ENCODE assay signal across 8 cellular contexts in the genomic region with DNA sequence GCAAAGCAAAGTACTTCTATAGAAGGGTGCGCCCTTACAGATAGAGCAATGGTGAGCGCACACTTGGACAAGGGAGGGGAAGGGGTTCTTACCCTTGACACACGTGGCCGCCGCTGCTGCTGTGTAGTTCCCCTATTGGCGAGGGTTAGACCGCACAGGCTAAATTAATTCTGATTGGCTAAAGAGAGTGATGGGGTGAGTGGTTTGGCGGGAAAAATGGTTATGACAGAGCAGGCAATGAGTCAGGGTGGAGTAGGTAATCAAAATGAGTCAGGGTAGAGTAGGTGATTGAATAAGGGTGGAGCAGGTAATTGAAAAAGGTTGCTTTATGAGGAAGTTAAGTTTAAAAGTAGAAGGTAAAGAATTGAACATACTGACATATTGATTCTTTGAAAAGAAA.
A peak's percentile ranks its signal among the peaks of the same experiment; 100 is the strongest.
DNase-seq lines count a peak whose midpoint lies in the region; ATAC-seq and TF ChIP-seq lines count a peak whose summit lies in the region.
"Not testable (repeated sequence)": the region's sequence is repeated elsewhere in the genome, so short reads cannot be mapped to it uniquely, and the experiment has no call there.

No MANE protein-coding gene starts in this region.

- POLR2A ChIA-PET in HEK293 (lab: Yijun Ruan, JAX); WTC11 (lab: Charles Lee); activated naive CD8-positive, alpha-beta T cell treated with anti-CD3 and anti-CD28 coated beads, Interleukin-2, amount 10 ng/mL, durations not matched to agents 7 days and 5 days (lab: Charles Lee): not testable (repeated sequence)

- H3K9me3 Mint-ChIP-seq in WTC11; activated T-cell treated with anti-CD3 and anti-CD28 coated beads, Interleukin-2, amount 50 U/mL, for 72 hours; activated naive CD8-positive, alpha-beta T cell treated with anti-CD3 and anti-CD28 coated beads, Interleukin-2, amount 10 ng/mL, durations not matched to agents 7 days and 5 days; naive B cell: not testable (repeated sequence)

- not testable (repeated sequence) for H3K4me3 ChIP-seq in HEK293 (ENCODE audit: low read depth, low read length)

- H3K36me3 ChIP-seq in HEK293 (ENCODE audit: control insufficient read depth in 2 of 2, insufficient read depth in 1 of 2, low read length in 2 of 2) = not testable (repeated sequence)

- H3K27ac ChIP-seq in C4-2B = peak overlapping the region; percentile 45
- not testable (repeated sequence) for H3K27ac ChIP-seq in HEK293 (ENCODE audit: extremely low read depth, low read depth, low read length)

- not testable (repeated sequence) for H3K36me3 Mint-ChIP-seq in WTC11; activated naive CD8-positive, alpha-beta T cell treated with anti-CD3 and anti-CD28 coated beads, Interleukin-2, amount 10 ng/mL, durations not matched to agents 7 days and 5 days; naive B cell
- H3K36me3 Mint-ChIP-seq in activated T-cell treated with anti-CD3 and anti-CD28 coated beads, Interleukin-2, amount 50 U/mL, for 72 hours (ENCODE audit: insufficient read depth in 2 of 2) = peaks cover 6 to 15% of the 10 kb centered on the region in 2 donors

- H3K4me3 Mint-ChIP-seq in WTC11; activated naive CD8-positive, alpha-beta T cell treated with anti-CD3 and anti-CD28 coated beads, Interleukin-2, amount 10 ng/mL, durations not matched to agents 7 days and 5 days: not testable (repeated sequence)
- peak overlapping the region in 1 of 2 donors; percentile 21 for H3K4me3 Mint-ChIP-seq in activated T-cell treated with anti-CD3 and anti-CD28 coated beads, Interleukin-2, amount 50 U/mL, for 72 hours
- H3K4me3 Mint-ChIP-seq in naive B cell = peak overlapping the region in 5 of 8 donors; percentile 2 to 32 (median 12)

- H3K27ac Mint-ChIP-seq in WTC11 (peak overlapping the region; percentile 55; the same call in 1 of the 2 replicates), naive B cell (peak overlapping the region in 5 of 6 donors; percentile 2 to 93 (median 78))
- peak overlapping the region; percentile 33 for H3K27ac Mint-ChIP-seq in activated T-cell treated with anti-CD3 and anti-CD28 coated beads, Interleukin-2, amount 50 U/mL, for 72 hours
- peak overlapping the region; percentile 28 for H3K27ac Mint-ChIP-seq in activated naive CD8-positive, alpha-beta T cell treated with anti-CD3 and anti-CD28 coated beads, Interleukin-2, amount 10 ng/mL, durations not matched to agents 7 days and 5 days

- not testable (repeated sequence) for DNase-seq in WTC11 (ENCODE audit: low spot score); activated naive CD8-positive, alpha-beta T cell treated with anti-CD3 and anti-CD28 coated beads, Interleukin-2, amount 10 ng/mL, durations not matched to agents 7 days and 5 days; naive B cell
- DNase-seq in activated T-cell treated with anti-CD3 and anti-CD28 coated beads, Interleukin-2, amount 50 U/mL, for 72 hours = peak; percentile 10 to 30
- DNase-seq in stimulated activated naive CD4-positive, alpha-beta T cell treated with Interleukin-2 at 50 U/mL for 16 hours (lab: John Stamatoyannopoulos, UW) = peak; percentile 12

- CTCF ChIA-PET in HEK293 (lab: Yijun Ruan, JAX); WTC11 (lab: Charles Lee): not testable (repeated sequence)

- not testable (repeated sequence) for TF ChIP-seq CTCF in C4-2B (conservative IDR thresholded peaks at IDR 0.05); HEK293 (tag by site-specific recombination; IDR thresholded peaks at IDR 0.05); WTC11 (IDR thresholded peaks at IDR 0.05)

- H3K4me1 ChIP-seq in HEK293 (ENCODE audit: control insufficient read depth, insufficient read depth, low read length) = not testable (repeated sequence)

- peaks cover 76% of the 10 kb centered on the region for H3K4me1 Mint-ChIP-seq in WTC11
- H3K4me1 Mint-ChIP-seq in activated T-cell treated with anti-CD3 and anti-CD28 coated beads, Interleukin-2, amount 50 U/mL, for 72 hours (ENCODE audit: low read depth) = peaks cover 71% of the 10 kb centered on the region
- H3K4me1 Mint-ChIP-seq in activated naive CD8-positive, alpha-beta T cell treated with anti-CD3 and anti-CD28 coated beads, Interleukin-2, amount 10 ng/mL, durations not matched to agents 7 days and 5 days = peaks cover 29% of the 10 kb centered on the region
- H3K4me1 Mint-ChIP-seq in naive B cell = peaks cover 60 to 82% (median 63%) of the 10 kb centered on the region in 3 donors

- H3K27me3 Mint-ChIP-seq in WTC11 (ENCODE audit: low read depth); activated T-cell treated with anti-CD3 and anti-CD28 coated beads, Interleukin-2, amount 50 U/mL, for 72 hours (ENCODE audit: low read depth); activated naive CD8-positive, alpha-beta T cell treated with anti-CD3 and anti-CD28 coated beads, Interleukin-2, amount 10 ng/mL, durations not matched to agents 7 days and 5 days; naive B cell: not testable (repeated sequence)

- ATAC-seq in WTC11; activated naive CD8-positive, alpha-beta T cell treated with anti-CD3 and anti-CD28 coated beads, Interleukin-2, amount 10 ng/mL, durations not matched to agents 7 days and 5 days (ENCODE audit: low read depth); naive B cell (ENCODE audit: low read depth in 2 of 2): not testable (repeated sequence)
- ATAC-seq in activated T-cell treated with anti-CD3 and anti-CD28 coated beads, Interleukin-2, amount 50 U/mL, for 72 hours (replicated peaks in 1 of 2) = peak; percentile 63 to 66
- ATAC-seq in esophagus mucosa = peak; percentile 84

- not testable (repeated sequence) for H3K9me3 ChIP-seq in HEK293 (ENCODE audit: control insufficient read depth, insufficient read depth, low read depth, low read length)

TF ChIP-seq in HEK293, 187 proteins besides CTCF, POLR2A, EP300 and RAD21:
- TF ChIP-seq, protein P1, sequence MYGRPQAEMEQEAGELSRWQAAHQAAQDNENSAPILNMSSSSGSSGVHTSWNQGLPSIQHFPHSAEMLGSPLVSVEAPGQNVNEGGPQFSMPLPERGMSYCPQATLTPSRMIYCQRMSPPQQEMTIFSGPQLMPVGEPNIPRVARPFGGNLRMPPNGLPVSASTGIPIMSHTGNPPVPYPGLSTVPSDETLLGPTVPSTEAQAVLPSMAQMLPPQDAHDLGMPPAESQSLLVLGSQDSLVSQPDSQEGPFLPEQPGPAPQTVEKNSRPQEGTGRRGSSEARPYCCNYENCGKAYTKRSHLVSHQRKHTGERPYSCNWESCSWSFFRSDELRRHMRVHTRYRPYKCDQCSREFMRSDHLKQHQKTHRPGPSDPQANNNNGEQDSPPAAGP (tag by site-specific recombination; IDR thresholded peaks at IDR 0.05) = peak; percentile 27; the same call in 1 of the 2 replicates
- TF ChIP-seq KLF1 (tag by site-specific recombination; IDR thresholded peaks at IDR 0.05) (peak; percentile 41; the same call in 1 of the 2 replicates), ZNF223 (tag by site-specific recombination; IDR thresholded peaks at IDR 0.05) (peak; percentile 77; the same call in 1 of the 2 replicates)

Comparison
In these comparisons a context has a peak if more than half of its experiments do, and no peak if none do; other contexts are left out.
1. H3K27ac Mint-ChIP-seq: peak in every context shown above with its lines; median percentile 78 in naive B cell; 55 in WTC11; 33 in activated T-cell treated with anti-CD3 and anti-CD28 coated beads, Interleukin-2, amount 50 U/mL, for 72 hours; 28 in activated naive CD8-positive, alpha-beta T cell treated with anti-CD3 and anti-CD28 coated beads, Interleukin-2, amount 10 ng/mL, durations not matched to agents 7 days and 5 days.